8 cellular contexts compared by ENCODE assay signal in the genomic region with DNA sequence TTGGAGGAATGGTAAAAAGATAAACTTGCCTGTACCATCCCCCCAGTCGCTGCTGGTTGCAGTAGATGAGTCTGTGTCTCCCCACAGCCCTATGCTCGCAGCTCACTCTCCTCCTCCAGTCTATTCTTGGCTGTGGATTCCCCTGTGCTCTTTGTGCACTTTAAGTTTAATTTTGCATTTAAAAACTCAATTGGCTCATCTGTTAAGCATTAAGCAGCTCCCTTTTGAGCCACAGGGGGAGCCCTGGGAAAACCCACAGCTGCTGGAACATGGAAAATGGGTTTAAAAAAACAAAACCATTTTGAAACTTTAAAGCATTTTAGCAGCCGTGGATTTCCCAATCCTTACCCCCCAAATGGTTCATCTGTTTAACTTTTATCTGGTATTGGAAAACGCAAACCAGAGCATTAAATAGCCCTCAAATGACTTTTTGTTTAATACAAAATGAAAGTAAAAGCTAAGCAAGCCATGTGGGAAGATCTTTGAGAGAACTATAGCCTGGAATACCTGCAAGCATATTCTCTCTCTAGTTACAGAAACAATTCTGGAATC.
A peak's percentile ranks its signal among the peaks of the same experiment; 100 is the strongest.
DNase-seq lines count a peak whose midpoint lies in the region; ATAC-seq lines count a peak whose summit lies in the region.

No MANE protein-coding gene starts in this region.

- no peak overlapping the region for H3K4me3 Mint-ChIP-seq in activated T-cell treated with anti-CD3 and anti-CD28 coated beads, Interleukin-2, amount 50 U/mL, for 4 hours

- peak overlapping the region; percentile 68 for H3K18ac ChIP-seq in mesendoderm (ENCODE audit: low read length)

- no peaks in the 10 kb centered on the region for H3K79me2 ChIP-seq in mesendoderm (ENCODE audit: control insufficient read depth, insufficient read depth, low read length)

- no peaks in the 10 kb centered on the region for H3K4me1 Mint-ChIP-seq in activated T-cell treated with anti-CD3 and anti-CD28 coated beads, Interleukin-2, amount 50 U/mL, for 4 hours (ENCODE audit: low read depth)

- H3K27ac ChIP-seq in mesendoderm (ENCODE audit: low read depth, low read length): no peak overlapping the region

- no peak overlapping the region for H2AK5ac ChIP-seq in mesendoderm (ENCODE audit: low read length)

- no peaks in the 10 kb centered on the region for H3K4me1 ChIP-seq in mesendoderm (ENCODE audit: control insufficient read depth, low read depth, low read length)

- H2BK15ac ChIP-seq in mesendoderm (replicated peaks; ENCODE audit: low read depth): no peak overlapping the region

- no peak overlapping the region for H4K5ac ChIP-seq in mesendoderm (ENCODE audit: low read length)

- no peak overlapping the region for H2BK120ac ChIP-seq in mesendoderm (ENCODE audit: low read depth, low read length)

- WGBS in mesendoderm (ENCODE audit: extremely low coverage, insufficient coverage, low lambda C conversion rate): no CpG with 5 or more reads among the region's 4 CpGs

- H4K8ac ChIP-seq in mesendoderm (ENCODE audit: low read depth, low read length): no peak overlapping the region

- no peak for ATAC-seq in HG03196 (IDR thresholded peaks at IDR 0.05; ENCODE audit: unreplicated experiment)
- no peak for ATAC-seq in activated T-cell treated with anti-CD3 and anti-CD28 coated beads, Interleukin-2, amount 50 U/mL, for 4 hours
- ATAC-seq in GM21825 (IDR thresholded peaks at IDR 0.05; ENCODE audit: unreplicated experiment): no peak

- H3K79me1 ChIP-seq in mesendoderm (ENCODE audit: low read length): no peaks in the 10 kb centered on the region

- H3K56ac ChIP-seq in mesendoderm (ENCODE audit: low read length): no peak overlapping the region

- peaks cover 5% of the 10 kb centered on the region for H3K9me3 Mint-ChIP-seq in activated T-cell treated with anti-CD3 and anti-CD28 coated beads, Interleukin-2, amount 50 U/mL, for 4 hours

- H2BK5ac ChIP-seq in mesendoderm (ENCODE audit: low read length): no peak overlapping the region

- no peaks in the 10 kb centered on the region for H3K27me3 Mint-ChIP-seq in activated T-cell treated with anti-CD3 and anti-CD28 coated beads, Interleukin-2, amount 50 U/mL, for 4 hours (ENCODE audit: low read depth)

- H3K36me3 ChIP-seq in H7 (replicated peaks; ENCODE audit: control insufficient read depth, insufficient read depth, low read length) (no peaks in the 10 kb centered on the region), mesendoderm (ENCODE audit: control insufficient read depth, insufficient read depth, low read length) (no peaks in the 10 kb centered on the region)

- peak; percentile 86 for DNase-seq in ELR (ENCODE audit: low read depth)
- DNase-seq in H7: peak; percentile 17
- peak; percentile 18 for DNase-seq in NCI-H69 (lab: John Stamatoyannopoulos, UW)
- DNase-seq in dermis microvascular lymphatic vessel endothelial cell (ENCODE audit: low read depth in 2 of 2): peak; percentile 18 to 19
- DNase-seq in mesendoderm: peak; percentile 57
- no peak for DNase-seq in activated T-cell treated with anti-CD3 and anti-CD28 coated beads, Interleukin-2, amount 50 U/mL, for 4 hours

- H3K4me3 ChIP-seq in H7 (ENCODE audit: insufficient read depth, low read depth, low read length) (no peak overlapping the region), mesendoderm (ENCODE audit: low read length) (no peak overlapping the region)

- H3K4ac ChIP-seq in mesendoderm (ENCODE audit: low read depth, low read length): no peak overlapping the region

- H3K23ac ChIP-seq in mesendoderm (ENCODE audit: low read length): no peak overlapping the region

- no peaks in the 10 kb centered on the region for H3K36me3 Mint-ChIP-seq in activated T-cell treated with anti-CD3 and anti-CD28 coated beads, Interleukin-2, amount 50 U/mL, for 4 hours (ENCODE audit: insufficient read depth)

- no peaks in the 10 kb centered on the region for H3K27me3 ChIP-seq in H7 (ENCODE audit: control insufficient read depth, insufficient read depth, low read length)
- no peaks in the 10 kb centered on the region for H3K27me3 ChIP-seq in mesendoderm (ENCODE audit: insufficient read depth, low read length, poor library complexity)

- no peak overlapping the region for H3K9ac ChIP-seq in mesendoderm (ENCODE audit: low read length)

- no peak overlapping the region for H3K4me2 ChIP-seq in mesendoderm (ENCODE audit: low read length)
